ENCODE assay signal across 8 cellular contexts in the genomic region with DNA sequence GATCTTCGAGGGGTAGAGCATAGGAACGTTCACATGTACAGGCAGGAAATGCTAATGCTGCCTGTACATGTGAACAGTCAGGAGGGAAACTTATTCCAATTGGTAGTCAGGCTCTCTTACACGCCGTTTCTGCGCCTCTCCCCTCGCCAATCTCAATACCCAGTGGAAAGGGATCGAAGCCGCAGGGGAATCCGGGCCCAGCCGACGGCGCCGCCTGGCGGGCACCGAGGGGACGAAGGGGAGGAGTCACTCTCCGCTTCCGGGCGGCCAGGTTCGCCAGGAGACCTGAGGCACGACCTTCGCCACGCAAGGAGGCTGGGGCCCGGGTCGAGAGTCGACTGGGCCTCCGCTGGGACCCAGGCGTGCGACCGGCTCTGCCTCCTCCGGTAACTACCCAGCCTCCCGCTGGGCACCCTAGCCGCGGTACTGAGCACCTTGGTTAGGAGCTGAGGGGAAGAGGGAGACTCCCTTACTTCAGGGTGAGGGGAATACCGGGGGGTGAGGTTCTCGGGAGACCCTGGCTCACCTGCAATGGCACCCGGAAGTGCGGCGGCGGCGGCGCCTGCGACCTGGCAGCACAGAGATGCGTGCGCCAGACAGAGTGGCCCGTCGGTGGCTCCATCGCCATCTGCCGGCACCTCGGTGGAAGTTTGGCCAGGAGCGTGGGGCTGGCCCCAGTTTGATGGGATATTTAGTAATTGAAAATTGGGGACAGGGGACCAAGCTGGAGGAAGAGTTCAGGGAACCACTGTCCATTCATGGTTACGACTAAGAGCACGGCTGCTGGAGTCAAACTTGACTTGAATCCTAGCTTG. TPM values are rescaled to one million over a fixed set of nuclear protein-coding genes. Genes with fewer than 3 reads are reported as not detected.
DNase-seq lines count a peak whose midpoint lies in the region; ATAC-seq and TF ChIP-seq lines count a peak whose summit lies in the region.

A gene (minus strand): TSS at position 557 of the 815 bp plus-strand sequence. CDS start 1,026 bp downstream, outside the sequence.

- POLR2A ChIA-PET in T-cell (lab: Charles Lee): interaction anchor here in 1 of 2 donors (0.6 kb wide), 1 partner anchor 166 kb away, joined by 3 read pairs; no protein-coding TSS in a partner anchor

- H3K27me3 Mint-ChIP-seq in T-cell (no peaks in the 10 kb centered on the region), progenitor cell of endocrine pancreas (no peaks in the 10 kb centered on the region)

- H3K9me3 Mint-ChIP-seq in T-cell (no peaks in the 10 kb centered on the region), progenitor cell of endocrine pancreas (ENCODE audit: low read depth) (no peaks in the 10 kb centered on the region)

- H3K27me3 ChIP-seq in heart right ventricle: no peaks in the 10 kb centered on the region

- H3K27ac ChIP-seq in adipose tissue (ENCODE audit: low read depth, low read length): peak within 1 kb of the TSS; percentile 83
- H3K27ac ChIP-seq in heart right ventricle: peak within 1 kb of the TSS; percentile 70 to 99 (median 96)
- H3K27ac ChIP-seq in urinary bladder (ENCODE audit: low read depth): peak within 1 kb of the TSS; percentile 95

- H3K4me3 ChIP-seq in heart right ventricle (peak within 1 kb of the TSS; percentile 36 to 98 (median 84)), urinary bladder (ENCODE audit: low read depth, low read length) (peak within 1 kb of the TSS; percentile 71)

- H3K9me3 ChIP-seq in heart right ventricle: no peaks in the 10 kb centered on the region

- ATAC-seq in HG02642 (IDR thresholded peaks at IDR 0.05; ENCODE audit: poor library complexity, unreplicated experiment) (peak; percentile 90), T-cell (replicated peaks in 1 of 4) (peak; percentile 91 to 95 (median 94)), heart right ventricle (peak; percentile 91 to 98 (median 96))

- H3K36me3 ChIP-seq in heart right ventricle: peaks cover 0 to 58% (median 35%) of the 10 kb centered on the region in 9 donors
- no peaks in the 10 kb centered on the region for H3K36me3 ChIP-seq in urinary bladder (ENCODE audit: insufficient read depth)

- H3K4me1 ChIP-seq in heart right ventricle (peaks cover 0 to 18% (median 8%) of the 10 kb centered on the region in 9 donors), urinary bladder (ENCODE audit: insufficient read depth) (no peaks in the 10 kb centered on the region)

- WGBS in adipose tissue, 3 donors: 0% methylated on average over 46 to 53 of the region's 53 CpGs
- 0% methylated on average over 53 of the region's 53 CpGs for WGBS in heart right ventricle, 2 donors
- WGBS in urinary bladder: under 1% methylated on average over 53 of the region's 53 CpGs

- H3K4me1 Mint-ChIP-seq in T-cell (peaks cover 34 to 41% (median 34%) of the 10 kb centered on the region in 3 donors), progenitor cell of endocrine pancreas (ENCODE audit: low read depth) (peaks cover 9% of the 10 kb centered on the region)

- DNase-seq in NCI-H1105 treated with DMSO at 0.1 percent for 48 hours (lab: John Stamatoyannopoulos, UW) (peak; percentile 81), T-cell (peak; percentile 78 to 94 (median 87)), heart right ventricle (peak; percentile 85 to 89), progenitor cell of endocrine pancreas (ENCODE audit: low spot score, unreplicated experiment) (peak; percentile 92)

- H3K36me3 Mint-ChIP-seq in T-cell (peaks cover 43% of the 10 kb centered on the region), progenitor cell of endocrine pancreas (ENCODE audit: insufficient read depth) (peaks cover 13% of the 10 kb centered on the region)

- H3K4me3 Mint-ChIP-seq in T-cell: peak within 1 kb of the TSS; percentile 83 to 84 (median 83)
- peak within 1 kb of the TSS; percentile 90 for H3K4me3 Mint-ChIP-seq in progenitor cell of endocrine pancreas (ENCODE audit: low read depth)

- peak; percentile 91 for TF ChIP-seq CTCF in GM12873 (IDR thresholded peaks at IDR 0.05; ENCODE audit: insufficient read depth, low read depth, low read length, missing control alignments)
- peak; percentile 63 to 81 (median 73) for TF ChIP-seq CTCF in heart right ventricle (IDR thresholded peaks at IDR 0.05)
- peak; percentile 72 for TF ChIP-seq CTCF in progenitor cell of endocrine pancreas (IDR thresholded peaks at IDR 0.05; ENCODE audit: unreplicated experiment)

- intact Hi-C loops in heart right ventricle (cut with DNase I): loop anchor here (2.0 to 10.0 kb wide), 6 partner anchors 23 to 201 kb away; a partner anchor contains a TSS

- CTCF ChIA-PET in T-cell (lab: Charles Lee): interaction anchor here (0.9 to 4.0 kb wide), 7 partner anchors 16 to 410 kb away, joined by 3 to 30 read pairs (median 4); a partner anchor contains a TSS

- H3K27ac Mint-ChIP-seq in T-cell (peak within 1 kb of the TSS; percentile 89 to 93), progenitor cell of endocrine pancreas (peak within 1 kb of the TSS; percentile 98)

RNA-seq across cellular contexts. Expression of the gene that starts here (rescaled TPM):
- total RNA-seq in T-cell: 10 to 100 TPM; 23.0 to 32.1 (median 29.9) TPM
- 10 to 100 TPM; 13.5 to 17.8 (median 15.0) TPM for polyA plus RNA-seq in adipose tissue
- 10 to 100 TPM in 4 of 10 donors, 1 to 10 TPM in 6; 8.2 to 12.3 (median 9.9) TPM for total RNA-seq in heart right ventricle
- polyA plus RNA-seq in heart right ventricle: 10 to 100 TPM; 10.6 to 10.7 TPM
- total RNA-seq in progenitor cell of endocrine pancreas: 27.3 and 31.5 TPM in 2 replicates
- total RNA-seq in urinary bladder: 8.6 TPM
- polyA plus RNA-seq in urinary bladder: 14.8 TPM

Comparison
In these comparisons a context has a peak if more than half of its experiments do, and no peak if none do; other contexts are left out.
1. Peak in every context shown above with its lines: DNase-seq, ATAC-seq, H3K4me3 ChIP-seq and H3K27ac ChIP-seq.